In genomic region chr20:35156978-35157377, GRCh38 we compare ENCODE assay signal across 20 cellular contexts. TPM values are rescaled to one million over a fixed set of nuclear protein-coding genes. Genes with fewer than 3 reads are reported as not detected.
DNase-seq lines count a peak whose midpoint lies in the region; ATAC-seq, FAIRE-seq and TF ChIP-seq lines count a peak whose summit lies in the region.
"Had no signal": no experiment of that assay in that cellular context is flagged by ENCODE, and none has a peak within 500 bp of the region (broad histone marks: within the 10 kb centered on the region; RNA-seq: fewer than 3 reads in every experiment).

No MANE protein-coding gene starts in this region.

- TF ChIP-seq CTCF in HepG2 (CRISPR knock-in tag; IDR thresholded peaks at IDR 0.05) = no peak
- TF ChIP-seq CTCF in right lobe of liver (IDR thresholded peaks at IDR 0.05) = no peak
- no peak for TF ChIP-seq CTCF in GM13977 (IDR thresholded peaks at IDR 0.05; ENCODE audit: extremely low read depth, insufficient read depth, missing control alignments)

- H3K9ac ChIP-seq in HepG2 (ENCODE audit: insufficient read depth, low read depth, low read length) = no peak overlapping the region
- H3K9ac ChIP-seq: BLaER1 treated with 17β-estradiol and CSF1 and Interleukin-3, amounts not matched to agents 10 nM and 100 nM had no signal

- no peak for TF ChIP-seq RAD21 in HepG2 (CRISPR knock-in tag; IDR thresholded peaks at IDR 0.05)

- ATAC-seq in HepG2 (no peak), right lobe of liver (no peak), left lobe of liver (no peak), HG03045 (IDR thresholded peaks at IDR 0.05; ENCODE audit: unreplicated experiment) (no peak)
- ATAC-seq: A549; CD8-positive, alpha-beta T cell had no signal

- POLR2A ChIA-PET in HepG2 (lab: Yijun Ruan, JAX) = interaction anchor here (1.2 to 2.1 kb wide), 2 partner anchors 10 to 18 kb away, joined by 5 to 9 read pairs; partner anchors contain the start of gene EDEM2

- H3K27ac ChIP-seq in HepG2 (ENCODE audit: extremely low read length, insufficient read depth, low read length) (no peak overlapping the region), right lobe of liver (no peak overlapping the region)
- H3K27ac ChIP-seq: 22Rv1; A549; BLaER1 treated with 17β-estradiol and CSF1 and Interleukin-3, amounts not matched to agents 10 nM and 100 nM; C4-2B had no signal

- H3K36me3 ChIP-seq in HepG2 (replicated peaks in 1 of 2; ENCODE audit: control insufficient read depth in 1 of 2, insufficient read depth in 2 of 2, low read length in 2 of 2) (no peaks in the 10 kb centered on the region), right lobe of liver (no peaks in the 10 kb centered on the region)
- H3K36me3 ChIP-seq: BLaER1 treated with 17β-estradiol and CSF1 and Interleukin-3, amounts not matched to agents 10 nM and 100 nM had no signal

- no peak overlapping the region for H3K4me2 ChIP-seq in HepG2 (ENCODE audit: low read depth, low read length)
- H3K4me2 ChIP-seq: A549; BLaER1 treated with 17β-estradiol and CSF1 and Interleukin-3, amounts not matched to agents 10 nM and 100 nM had no signal

- H4K20me1 ChIP-seq in HepG2 (ENCODE audit: insufficient read depth, low read length) = no peaks in the 10 kb centered on the region
- H4K20me1 ChIP-seq: BLaER1 treated with 17β-estradiol and CSF1 and Interleukin-3, amounts not matched to agents 10 nM and 100 nM had no signal

- H3K4me1 ChIP-seq in HepG2 (ENCODE audit: insufficient read depth, low read length) (peaks cover 23% of the 10 kb centered on the region), right lobe of liver (peaks cover 0 to 3% (median 0%) of the 10 kb centered on the region in 4 donors)
- H3K4me1 ChIP-seq: A549 had no signal

- H3K79me2 ChIP-seq in HepG2 (ENCODE audit: insufficient read depth, low read length) = no peaks in the 10 kb centered on the region

- H2AFZ ChIP-seq in HepG2 (ENCODE audit: low read length) = no peak overlapping the region

- no peak for FAIRE-seq in HepG2 (lab: Jason Lieb, UNC)
- FAIRE-seq: A549, D721Med, G401.6, GM12891, GM18507 had no signal

- no peak for TF ChIP-seq EP300 in HepG2 (IDR thresholded peaks at IDR 0.05; ENCODE audit: low read depth in 2 of 2, low read length in 2 of 2)
- TF ChIP-seq EP300 in HepG2 (CRISPR knock-in tag; IDR thresholded peaks at IDR 0.05; ENCODE audit: borderline replicate concordance) = no peak

- DNase-seq in HepG2 (ENCODE audit: low spot score) (no peak), right lobe of liver (no peak), left lobe of liver (ENCODE audit: low spot score) (peak; percentile 16), GM13977 (ENCODE audit: low spot score) (no peak)
- DNase-seq: AML-193; Calu3; CD4-positive, alpha-beta T cell; CD8-positive, alpha-beta T cell; DMS79 treated with DMSO at 0.1 percent for 48 hours; GF-D8 had no signal

- intact Hi-C loops in HepG2 (cut with micrococcal nuclease; ENCODE audit: unreplicated experiment) = no loop called here
- intact Hi-C loops in right lobe of liver (cut with DNase I) = no loop called here

- H3K4me3 ChIP-seq in HepG2 (replicated peaks in 1 of 3; ENCODE audit: insufficient read depth in 1 of 3, low read depth in 2 of 3, low read length in 3 of 3) (no peak overlapping the region), right lobe of liver (no peak overlapping the region)
- H3K4me3 ChIP-seq: A549; BLaER1 treated with 17β-estradiol and CSF1 and Interleukin-3, amounts not matched to agents 10 nM and 100 nM had no signal

- CTCF ChIA-PET in HepG2 (lab: Yijun Ruan, JAX; ENCODE audit: low intra/inter-chr PET ratio, low total read pairs) = no interaction called here

- TF ChIP-seq POLR2A in HepG2 (IDR thresholded peaks at IDR 0.05; ENCODE audit: insufficient read depth in 1 of 2, low read depth in 2 of 2, low read length in 2 of 2) (no peak), right lobe of liver (IDR thresholded peaks at IDR 0.05) (no peak)

- H3K27me3 ChIP-seq in HepG2 (ENCODE audit: control insufficient read depth in 1 of 2, insufficient read depth in 2 of 2, low read length in 2 of 2) = no peaks in the 10 kb centered on the region
- no peaks in the 10 kb centered on the region for H3K27me3 ChIP-seq in right lobe of liver
- H3K27me3 ChIP-seq: BLaER1 treated with 17β-estradiol and CSF1 and Interleukin-3, amounts not matched to agents 10 nM and 100 nM had no signal

- H3K9me3 ChIP-seq in HepG2 (ENCODE audit: low read length) (no peaks in the 10 kb centered on the region), right lobe of liver (no peaks in the 10 kb centered on the region)
- H3K9me3 ChIP-seq: A549, Caco-2 had no signal

- 79% methylated on average over 6 of the region's 6 CpGs for WGBS in HepG2 (ENCODE audit: low lambda C conversion rate)
- WGBS in right lobe of liver (ENCODE audit: insufficient coverage, low coverage, low lambda C conversion rate, missing lambda C conversion rate) = 67% methylated on average over 6 of the region's 6 CpGs

- no TSS peak for BruUV-seq in HepG2 (replicated peaks; lab: Mats Ljungman, UMichigan)

- in situ Hi-C loops in HepG2 (cut with HindIII; ENCODE audit: extremely low pct_ligation_motif_present, low pct_unique_long_range_greater_than_20kb) (no loop called here), GM13977 (cut with MboI; ENCODE audit: low pct_unique_long_range_greater_than_20kb, low sequenced_read_pairs, unreplicated experiment) (no loop called here)

TF ChIP-seq in HepG2, 621 proteins besides CTCF, POLR2A, EP300 and RAD21:
- peak; percentile 89 for TF ChIP-seq ZNF629 (CRISPR knock-in tag; conservative IDR thresholded peaks at IDR 0.05)
- peak; percentile 88; the same call in 1 of the 2 replicates for TF ChIP-seq CHD4 (IDR thresholded peaks at IDR 0.05; ENCODE audit: borderline replicate concordance, low read length)
- TF ChIP-seq ATF7 (IDR thresholded peaks at IDR 0.05) = no peak
- no peak for TF ChIP-seq ATF7 (CRISPR knock-in tag; IDR thresholded peaks at IDR 0.05)

RNA-seq across cellular contexts. Expression of gene EDEM2, which starts 9.8 kb away (rescaled TPM):
- 26.1 and 46.9 TPM in 2 replicates for total RNA-seq in HepG2 (2016; rRNA removed; fragmentation: Illumina TruSeq; extraction: Trizol)
- 13.9 and 15.6 TPM in 2 replicates for total RNA-seq in HepG2 (2016; cell fraction: cytosol; rRNA removed; fragmentation: Illumina TruSeq; extraction: Trizol; ENCODE audit: low read depth)
- 25.6 and 48.5 TPM in 2 replicates for total RNA-seq in HepG2 (2016; cell fraction: insoluble cytoplasmic fraction; rRNA removed; fragmentation: Illumina TruSeq; extraction: Trizol)
- 27.6 and 30.5 TPM in 2 replicates for total RNA-seq in HepG2 (2016; cell fraction: membrane; rRNA removed; fragmentation: Illumina TruSeq; extraction: Trizol)
- 36.5 and 40.3 TPM in 2 replicates for total RNA-seq in HepG2 (2016; cell fraction: nucleus; rRNA removed; fragmentation: Illumina TruSeq; extraction: Trizol)
- polyA plus RNA-seq in HepG2 (2011; rRNA removed) = 33.1 and 35.6 TPM in 2 replicates
- 29.4 and 30.1 TPM in 2 replicates for polyA plus RNA-seq in HepG2 (2011; cell fraction: cytosol; rRNA removed)
- polyA plus RNA-seq in HepG2 (2011; cell fraction: nucleus; rRNA removed) = 20.5 and 25.0 TPM in 2 replicates
- polyA plus RNA-seq in HepG2 (2012) = 28.5 and 32.2 TPM in 2 replicates
- 14.6 and 16.0 TPM in 2 replicates for polyA plus RNA-seq in HepG2 (2016; cell fraction: cytosol; fragmentation: Illumina TruSeq; extraction: Trizol; ENCODE audit: low read depth)
- polyA plus RNA-seq in HepG2 (2016; cell fraction: insoluble cytoplasmic fraction; fragmentation: Illumina TruSeq; extraction: Trizol; ENCODE audit: low read depth) = 23.9 and 24.8 TPM in 2 replicates
- 21.0 and 21.5 TPM in 2 replicates for polyA plus RNA-seq in HepG2 (2016; cell fraction: membrane; fragmentation: Illumina TruSeq; extraction: Trizol; ENCODE audit: low read depth)
- 57.4 and 60.1 TPM in 2 replicates for polyA plus RNA-seq in HepG2 (2016; cell fraction: nucleus; fragmentation: Illumina TruSeq; extraction: Trizol; ENCODE audit: insufficient read depth, low read depth)
- 13.5 and 24.8 TPM in 2 replicates for polyA minus RNA-seq in HepG2 (2011; rRNA and poly(A)+ RNA removed; ENCODE audit: low replicate concordance)
- 10.6 and 16.1 TPM in 2 replicates for polyA minus RNA-seq in HepG2 (2011; cell fraction: cytosol; rRNA and poly(A)+ RNA removed)
- polyA minus RNA-seq in HepG2 (2011; cell fraction: nucleus; rRNA and poly(A)+ RNA removed) = 5.9 and 9.2 TPM in 2 replicates
- total RNA-seq in right lobe of liver = 10 to 100 TPM; 20.1 to 28.0 (median 23.9) TPM
- total RNA-seq in left lobe of liver = 26.0 TPM

RNA-seq across cellular contexts. Expression of gene PROCR, which starts 14.9 kb away (rescaled TPM):
- total RNA-seq in HepG2 (2016; rRNA removed; fragmentation: Illumina TruSeq; extraction: Trizol) = 0.63 and 1.4 TPM in 2 replicates
- 0.61 and 0.62 TPM in 2 replicates for total RNA-seq in HepG2 (2016; cell fraction: cytosol; rRNA removed; fragmentation: Illumina TruSeq; extraction: Trizol; ENCODE audit: low read depth)
- 0.54 and 1.5 TPM in 2 replicates for total RNA-seq in HepG2 (2016; cell fraction: insoluble cytoplasmic fraction; rRNA removed; fragmentation: Illumina TruSeq; extraction: Trizol)
- 0.49 and 0.65 TPM in 2 replicates for total RNA-seq in HepG2 (2016; cell fraction: membrane; rRNA removed; fragmentation: Illumina TruSeq; extraction: Trizol)
- 0.87 and 1.2 TPM in 2 replicates for total RNA-seq in HepG2 (2016; cell fraction: nucleus; rRNA removed; fragmentation: Illumina TruSeq; extraction: Trizol)
- 1.7 and 1.9 TPM in 2 replicates for polyA plus RNA-seq in HepG2 (2011; rRNA removed)
- 1.6 and 2.1 TPM in 2 replicates for polyA plus RNA-seq in HepG2 (2011; cell fraction: cytosol; rRNA removed)
- polyA plus RNA-seq in HepG2 (2011; cell fraction: nucleus; rRNA removed) = 1.3 and 1.5 TPM in 2 replicates
- polyA plus RNA-seq in HepG2 (2012) = 1.7 and 2.1 TPM in 2 replicates
- 0.54 and 0.74 TPM in 2 replicates for polyA plus RNA-seq in HepG2 (2016; cell fraction: cytosol; fragmentation: Illumina TruSeq; extraction: Trizol; ENCODE audit: low read depth)
- 0.36 and 0.46 TPM in 2 replicates for polyA plus RNA-seq in HepG2 (2016; cell fraction: insoluble cytoplasmic fraction; fragmentation: Illumina TruSeq; extraction: Trizol; ENCODE audit: low read depth)
- 0.41 and 0.64 TPM in 2 replicates for polyA plus RNA-seq in HepG2 (2016; cell fraction: membrane; fragmentation: Illumina TruSeq; extraction: Trizol; ENCODE audit: low read depth)
- 1.9 and 2.4 TPM in 2 replicates for polyA plus RNA-seq in HepG2 (2016; cell fraction: nucleus; fragmentation: Illumina TruSeq; extraction: Trizol; ENCODE audit: insufficient read depth, low read depth)
- 1.9 and 27.7 TPM in 2 replicates for polyA minus RNA-seq in HepG2 (2011; rRNA and poly(A)+ RNA removed; ENCODE audit: low replicate concordance)
- polyA minus RNA-seq in HepG2 (2011; cell fraction: cytosol; rRNA and poly(A)+ RNA removed) = 0.88 and 1.2 TPM in 2 replicates
- polyA minus RNA-seq in HepG2 (2011; cell fraction: nucleus; rRNA and poly(A)+ RNA removed) = 0.50 TPM in 1 of 2 replicates, not detected in the other
- 10 to 100 TPM in 1 of 6 experiments, 1 to 10 TPM in 5; 1.4 to 11.0 (median 2.6) TPM for total RNA-seq in right lobe of liver
- 1.5 TPM for total RNA-seq in left lobe of liver
